ENCODE assay signal across 1 cellular context in the genomic region with DNA sequence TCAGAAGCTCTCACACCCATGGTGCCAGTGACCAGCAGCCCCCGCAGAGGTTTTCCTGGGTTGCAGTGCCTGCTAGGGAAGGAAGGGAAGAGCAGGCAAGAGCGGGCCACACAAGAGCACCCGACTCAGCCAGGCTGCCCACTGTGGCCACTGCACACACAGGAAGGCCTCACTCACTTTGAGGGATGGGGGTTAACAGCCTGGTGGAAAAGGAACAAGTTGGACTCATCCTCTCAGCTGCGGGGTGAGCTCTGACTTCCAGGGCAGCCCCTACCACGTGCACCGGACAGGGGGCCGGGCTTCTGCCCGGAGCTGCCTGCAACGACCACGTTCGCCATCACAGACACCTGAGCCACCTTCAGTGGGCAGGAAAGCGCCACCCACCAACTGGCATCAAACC.
TF ChIP-seq lines count a peak whose summit lies in the region.

No MANE protein-coding gene starts in this region.

TF ChIP-seq in K562, 482 proteins besides CTCF, POLR2A, EP300 and RAD21:
- TF ChIP-seq TGIF2 (CRISPR knock-in tag; IDR thresholded peaks at IDR 0.05) (no peak), RBM22 (IDR thresholded peaks at IDR 0.05; ENCODE audit: low read depth, low read length, poor library complexity, severe bottlenecking) (peak; percentile 35), SIN3B (IDR thresholded peaks at IDR 0.05; ENCODE audit: low read depth) (no peak), RBFOX2 (IDR thresholded peaks at IDR 0.05; ENCODE audit: low read depth, low read length) (peak; percentile 63; the same call in 1 of the 2 replicates), SREBF2 (CRISPR knock-in tag; IDR thresholded peaks at IDR 0.05) (no peak), POLR2G (IDR thresholded peaks at IDR 0.05; ENCODE audit: low read depth, low read length) (peak; percentile 62; the same call in 1 of the 2 replicates)
